Comparison of ENCODE assay signal across 1 cellular context in the genomic region with DNA sequence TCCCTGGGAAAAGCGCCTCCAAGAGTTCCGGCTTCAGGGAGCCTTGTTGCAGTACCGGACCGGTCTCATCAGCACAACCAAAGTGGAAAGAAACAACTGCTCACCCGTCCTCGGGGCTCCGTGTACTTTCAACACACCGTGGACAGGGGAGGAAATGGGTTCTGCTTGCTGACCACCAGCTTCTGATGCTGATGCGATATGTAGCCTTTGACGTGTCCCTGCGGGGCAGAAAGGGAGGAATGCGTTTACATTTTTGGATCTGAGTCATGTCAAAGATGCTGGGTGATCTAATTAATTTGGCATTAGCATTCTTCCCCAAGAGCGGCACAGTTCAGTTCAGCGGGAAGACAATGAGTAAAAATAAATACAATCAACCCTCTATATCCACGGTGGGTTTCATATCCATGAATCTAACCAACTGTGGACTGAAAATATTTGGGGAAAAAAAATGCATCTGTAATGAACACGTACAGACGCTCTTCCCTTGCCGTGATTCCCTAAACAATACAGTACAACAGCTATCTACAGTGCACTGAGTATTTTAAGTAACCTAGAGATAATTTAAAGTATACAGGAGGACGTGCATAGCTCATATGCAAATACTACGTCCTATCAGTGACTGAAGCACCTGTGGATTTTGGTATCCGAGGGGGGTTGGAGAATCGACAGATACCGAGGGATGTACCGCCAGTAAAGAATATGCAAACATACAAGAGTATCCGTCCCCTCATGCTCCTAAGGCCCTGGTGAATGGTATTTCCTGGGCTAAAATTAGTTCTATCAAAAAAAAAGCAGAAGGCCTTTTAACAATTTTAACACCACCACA.
TF ChIP-seq lines count a peak whose summit lies in the region.

No MANE protein-coding gene starts in this region.

TF ChIP-seq in SK-N-SH treated with all-trans-retinoic acid at 6 μM for 48 hours, 23 proteins besides CTCF, POLR2A, EP300 and RAD21 (continued from another document):
- TF ChIP-seq, protein P1, sequence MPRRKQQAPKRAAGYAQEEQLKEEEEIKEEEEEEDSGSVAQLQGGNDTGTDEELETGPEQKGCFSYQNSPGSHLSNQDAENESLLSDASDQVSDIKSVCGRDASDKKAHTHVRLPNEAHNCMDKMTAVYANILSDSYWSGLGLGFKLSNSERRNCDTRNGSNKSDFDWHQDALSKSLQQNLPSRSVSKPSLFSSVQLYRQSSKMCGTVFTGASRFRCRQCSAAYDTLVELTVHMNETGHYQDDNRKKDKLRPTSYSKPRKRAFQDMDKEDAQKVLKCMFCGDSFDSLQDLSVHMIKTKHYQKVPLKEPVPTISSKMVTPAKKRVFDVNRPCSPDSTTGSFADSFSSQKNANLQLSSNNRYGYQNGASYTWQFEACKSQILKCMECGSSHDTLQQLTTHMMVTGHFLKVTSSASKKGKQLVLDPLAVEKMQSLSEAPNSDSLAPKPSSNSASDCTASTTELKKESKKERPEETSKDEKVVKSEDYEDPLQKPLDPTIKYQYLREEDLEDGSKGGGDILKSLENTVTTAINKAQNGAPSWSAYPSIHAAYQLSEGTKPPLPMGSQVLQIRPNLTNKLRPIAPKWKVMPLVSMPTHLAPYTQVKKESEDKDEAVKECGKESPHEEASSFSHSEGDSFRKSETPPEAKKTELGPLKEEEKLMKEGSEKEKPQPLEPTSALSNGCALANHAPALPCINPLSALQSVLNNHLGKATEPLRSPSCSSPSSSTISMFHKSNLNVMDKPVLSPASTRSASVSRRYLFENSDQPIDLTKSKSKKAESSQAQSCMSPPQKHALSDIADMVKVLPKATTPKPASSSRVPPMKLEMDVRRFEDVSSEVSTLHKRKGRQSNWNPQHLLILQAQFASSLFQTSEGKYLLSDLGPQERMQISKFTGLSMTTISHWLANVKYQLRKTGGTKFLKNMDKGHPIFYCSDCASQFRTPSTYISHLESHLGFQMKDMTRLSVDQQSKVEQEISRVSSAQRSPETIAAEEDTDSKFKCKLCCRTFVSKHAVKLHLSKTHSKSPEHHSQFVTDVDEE (CRISPR knock-in tag; IDR thresholded peaks at IDR 0.05), result peak; percentile 23; the same call in 1 of the 2 replicates
- TF ChIP-seq SNAI2 (CRISPR knock-in tag; IDR thresholded peaks at IDR 0.05), result 0 out of 2 replicates have a peak, but pooled peaks have one; percentile 0
- no peak for TF ChIP-seq ZNF565 (CRISPR knock-in tag; conservative IDR thresholded peaks at IDR 0.05; ENCODE audit: low read depth)
- TF ChIP-seq ZNF70 (CRISPR knock-in tag; IDR thresholded peaks at IDR 0.05), result no peak
- no peak for TF ChIP-seq ARNTL (CRISPR knock-in tag; IDR thresholded peaks at IDR 0.05; ENCODE audit: borderline replicate concordance, low read depth)
- no peak for TF ChIP-seq BACH2 (CRISPR knock-in tag; IDR thresholded peaks at IDR 0.05; ENCODE audit: borderline replicate concordance)
- TF ChIP-seq, protein P2, sequence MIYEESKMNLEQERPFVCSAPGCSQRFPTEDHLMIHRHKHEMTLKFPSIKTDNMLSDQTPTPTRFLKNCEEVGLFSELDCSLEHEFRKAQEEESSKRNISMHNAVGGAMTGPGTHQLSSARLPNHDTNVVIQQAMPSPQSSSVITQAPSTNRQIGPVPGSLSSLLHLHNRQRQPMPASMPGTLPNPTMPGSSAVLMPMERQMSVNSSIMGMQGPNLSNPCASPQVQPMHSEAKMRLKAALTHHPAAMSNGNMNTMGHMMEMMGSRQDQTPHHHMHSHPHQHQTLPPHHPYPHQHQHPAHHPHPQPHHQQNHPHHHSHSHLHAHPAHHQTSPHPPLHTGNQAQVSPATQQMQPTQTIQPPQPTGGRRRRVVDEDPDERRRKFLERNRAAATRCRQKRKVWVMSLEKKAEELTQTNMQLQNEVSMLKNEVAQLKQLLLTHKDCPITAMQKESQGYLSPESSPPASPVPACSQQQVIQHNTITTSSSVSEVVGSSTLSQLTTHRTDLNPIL (CRISPR knock-in tag; IDR thresholded peaks at IDR 0.05; ENCODE audit: low read depth), result 0 out of 2 replicates have a peak, but pooled peaks have one; percentile 56
- TF ChIP-seq ZNF8 (CRISPR knock-in tag; IDR thresholded peaks at IDR 0.05), result no peak
- TF ChIP-seq, protein P3, sequence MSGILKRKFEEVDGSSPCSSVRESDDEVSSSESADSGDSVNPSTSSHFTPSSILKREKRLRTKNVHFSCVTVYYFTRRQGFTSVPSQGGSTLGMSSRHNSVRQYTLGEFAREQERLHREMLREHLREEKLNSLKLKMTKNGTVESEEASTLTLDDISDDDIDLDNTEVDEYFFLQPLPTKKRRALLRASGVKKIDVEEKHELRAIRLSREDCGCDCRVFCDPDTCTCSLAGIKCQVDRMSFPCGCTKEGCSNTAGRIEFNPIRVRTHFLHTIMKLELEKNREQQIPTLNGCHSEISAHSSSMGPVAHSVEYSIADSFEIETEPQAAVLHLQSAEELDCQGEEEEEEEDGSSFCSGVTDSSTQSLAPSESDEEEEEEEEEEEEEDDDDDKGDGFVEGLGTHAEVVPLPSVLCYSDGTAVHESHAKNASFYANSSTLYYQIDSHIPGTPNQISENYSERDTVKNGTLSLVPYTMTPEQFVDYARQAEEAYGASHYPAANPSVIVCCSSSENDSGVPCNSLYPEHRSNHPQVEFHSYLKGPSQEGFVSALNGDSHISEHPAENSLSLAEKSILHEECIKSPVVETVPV (CRISPR knock-in tag; IDR thresholded peaks at IDR 0.05), result peak; percentile 68; the same call in 1 of the 2 replicates
- no peak for TF ChIP-seq RARB (CRISPR knock-in tag; IDR thresholded peaks at IDR 0.05)
- TF ChIP-seq, protein P4, sequence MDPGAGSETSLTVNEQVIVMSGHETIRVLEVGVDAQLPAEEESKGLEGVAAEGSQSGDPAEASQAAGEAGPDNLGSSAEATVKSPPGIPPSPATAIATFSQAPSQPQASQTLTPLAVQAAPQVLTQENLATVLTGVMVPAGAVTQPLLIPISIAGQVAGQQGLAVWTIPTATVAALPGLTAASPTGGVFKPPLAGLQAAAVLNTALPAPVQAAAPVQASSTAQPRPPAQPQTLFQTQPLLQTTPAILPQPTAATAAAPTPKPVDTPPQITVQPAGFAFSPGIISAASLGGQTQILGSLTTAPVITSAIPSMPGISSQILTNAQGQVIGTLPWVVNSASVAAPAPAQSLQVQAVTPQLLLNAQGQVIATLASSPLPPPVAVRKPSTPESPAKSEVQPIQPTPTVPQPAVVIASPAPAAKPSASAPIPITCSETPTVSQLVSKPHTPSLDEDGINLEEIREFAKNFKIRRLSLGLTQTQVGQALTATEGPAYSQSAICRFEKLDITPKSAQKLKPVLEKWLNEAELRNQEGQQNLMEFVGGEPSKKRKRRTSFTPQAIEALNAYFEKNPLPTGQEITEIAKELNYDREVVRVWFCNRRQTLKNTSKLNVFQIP (CRISPR knock-in tag; IDR thresholded peaks at IDR 0.05; ENCODE audit: borderline replicate concordance, low read depth), result no peak
- TF ChIP-seq GLIS3 (CRISPR knock-in tag; IDR thresholded peaks at IDR 0.05), result no peak
- peak; percentile 85; the same call in 1 of the 2 replicates for TF ChIP-seq ISL1 (CRISPR knock-in tag; IDR thresholded peaks at IDR 0.05)
- TF ChIP-seq ZFP3 (CRISPR knock-in tag; IDR thresholded peaks at IDR 0.05), result peak; percentile 83
